In genomic region chr15:64742921-64743320, GRCh38 we compare ENCODE assay signal across 28 cellular contexts. TPM values are rescaled to one million over a fixed set of nuclear protein-coding genes. Genes with fewer than 3 reads are reported as not detected.
A peak's percentile ranks its signal among the peaks of the same experiment; 100 is the strongest.
DNase-seq lines count a peak whose midpoint lies in the region; ATAC-seq, FAIRE-seq and TF ChIP-seq lines count a peak whose summit lies in the region.
"Had no signal": no experiment of that assay in that cellular context is flagged by ENCODE, and none has a peak within 500 bp of the region (broad histone marks: within the 10 kb centered on the region; RNA-seq: fewer than 3 reads in every experiment).

No MANE protein-coding gene starts in this region.

- DNase-seq in heart left ventricle (no peak), left cardiac atrium (no peak), H1 (ENCODE audit: low read depth in 1 of 2, low spot score in 2 of 2) (no peak), thyroid gland (no peak), head of caudate nucleus (no peak), NOMO-1 (lab: John Stamatoyannopoulos, UW; ENCODE audit: unreplicated experiment in 2 of 2) (no peak), NOMO-1 treated with dmso at 0.1 percent for 144 hours (lab: John Stamatoyannopoulos, UW; ENCODE audit: unreplicated experiment) (no peak)
- DNase-seq: 8988T; Calu3; CD8-positive, alpha-beta memory T cell; DMS153; GM23248; HCEC 1CT; IMR-90; NCI-H1092 treated with DMSO at 0.1 percent for 48 hours; NCI-H1436 treated with DMSO at 0.1 percent for 48 hours; NCI-H2029; NCI-H345; NCI-H524; NCI-H774; OCI-M1; SHP77 had no signal

- H2BK15ac ChIP-seq in H1 (ENCODE audit: low read length), result no peak overlapping the region

- H2BK12ac ChIP-seq in H1 (ENCODE audit: low read depth, low read length), result no peak overlapping the region

- peak overlapping the region in 8 of 12 donors; percentile 9 to 90 (median 48) for H3K27ac ChIP-seq in heart left ventricle
- H3K27ac ChIP-seq in H1 (ENCODE audit: low read depth, low read length), result 0 out of 2 replicates have a peak overlapping the region, but pooled peaks have one; percentile 40
- H3K27ac ChIP-seq in muscle layer of duodenum (ENCODE audit: low read length), result peak overlapping the region; percentile 14
- peak overlapping the region; percentile 65 to 77 (median 70) for H3K27ac ChIP-seq in thyroid gland
- H3K27ac ChIP-seq: C4-2B, GM23248, KMS-11 had no signal

- no peak overlapping the region for H3K4ac ChIP-seq in H1 (replicated peaks; ENCODE audit: insufficient read length, low read depth, low read length)

- no peaks in the 10 kb centered on the region for H3K9me3 ChIP-seq in heart left ventricle
- H3K9me3 ChIP-seq in H1 (ENCODE audit: insufficient read depth in 2 of 2, low read depth in 1 of 2, low read length in 1 of 2), result no peaks in the 10 kb centered on the region
- no peaks in the 10 kb centered on the region for H3K9me3 ChIP-seq in muscle layer of duodenum (ENCODE audit: control insufficient read depth in 1 of 2, low read length in 2 of 2)
- H3K9me3 ChIP-seq in thyroid gland, result no peaks in the 10 kb centered on the region

- CTCF ChIA-PET in H1 (lab: Charles Lee; ENCODE audit: partially characterized antibody), result interaction anchor here (0.8 to 46.3 kb wide), 12 partner anchors 10 to 561 kb away, joined by 3 to 883 read pairs (median 3); no protein-coding TSS in a partner anchor

- POLR2A ChIA-PET in H1 (lab: Charles Lee; ENCODE audit: partially characterized antibody), result interaction anchor here (0.6 to 59.2 kb wide), 16 partner anchors 11 to 98 kb away, joined by 3 to 1192 read pairs (median 4); partner anchors contain the start of gene PIF1

- H3K79me1 ChIP-seq in H1 (ENCODE audit: low read depth, low read length), result peaks cover 16% of the 10 kb centered on the region

- FAIRE-seq in H1 (lab: Jason Lieb, UNC), result no peak
- FAIRE-seq: GM12891, HTR-8/SVneo, RCC 7860 had no signal

- H4K8ac ChIP-seq in H1 (ENCODE audit: extremely low read depth, insufficient read depth, low read length), result no peak overlapping the region

- no peak overlapping the region for H3K56ac ChIP-seq in H1 (replicated peaks; ENCODE audit: insufficient read length, low read depth, low read length)

- ATAC-seq in heart left ventricle, result no peak
- ATAC-seq in left cardiac atrium, result no peak

- H3K9ac ChIP-seq in H1 (replicated peaks in 1 of 4; ENCODE audit: extremely low read depth in 1 of 4, low read depth in 3 of 4, low read length in 3 of 4), result no peak overlapping the region
- H3K9ac ChIP-seq: GM23248, KMS-11 had no signal

- intact Hi-C loops in heart left ventricle (cut with DNase I) (no loop called here), left cardiac atrium (cut with DNase I) (no loop called here), thyroid gland (cut with DNase I) (no loop called here), head of caudate nucleus (cut with DNase I) (no loop called here)

- TF ChIP-seq POLR2A in heart left ventricle (IDR thresholded peaks at IDR 0.05) (no peak), H1 (IDR thresholded peaks at IDR 0.05; ENCODE audit: control extremely low read depth in 1 of 2, low read depth in 2 of 2, low read length in 2 of 2) (no peak), thyroid gland (IDR thresholded peaks at IDR 0.05) (no peak)

- no peak overlapping the region for H4K5ac ChIP-seq in H1 (ENCODE audit: insufficient read length, low read depth, low read length)

- no peak overlapping the region for H4K91ac ChIP-seq in H1 (replicated peaks; ENCODE audit: insufficient read length, low read length)

- H4K20me1 ChIP-seq in H1 (replicated peaks in 1 of 2; ENCODE audit: control insufficient read depth in 1 of 2, insufficient read depth in 2 of 2, low read length in 2 of 2), result peaks cover 15 to 18% of the 10 kb centered on the region in 2 experiments

- peaks cover 0 to 54% of the 10 kb centered on the region in 2 experiments; a peak in 2 of 4 replicates for H3K79me2 ChIP-seq in H1 (ENCODE audit: control insufficient read depth in 1 of 2, insufficient read depth in 2 of 2, low read length in 2 of 2)

- TF ChIP-seq RAD21 in H1 (IDR thresholded peaks at IDR 0.05 in 1 of 2, conservative IDR thresholded peaks at IDR 0.05 in 1 of 2; ENCODE audit: low read depth in 2 of 2, low read length in 2 of 2), result no peak

- H3K36me3 ChIP-seq in heart left ventricle, result peaks cover 0 to 20% (median under 1%) of the 10 kb centered on the region in 9 donors
- peaks cover 4 to 68% (median 31%) of the 10 kb centered on the region in 4 experiments; a peak in 7 of 8 replicates for H3K36me3 ChIP-seq in H1 (ENCODE audit: control insufficient read depth in 2 of 4, insufficient read depth in 4 of 4, low read length in 3 of 4)
- H3K36me3 ChIP-seq in muscle layer of duodenum (ENCODE audit: control insufficient read depth in 1 of 2, insufficient read depth in 2 of 2, low read length in 2 of 2), result no peaks in the 10 kb centered on the region
- H3K36me3 ChIP-seq in thyroid gland, result no peaks in the 10 kb centered on the region

- H3K27me3 ChIP-seq in heart left ventricle (no peaks in the 10 kb centered on the region), H1 (replicated peaks in 1 of 4; ENCODE audit: control insufficient read depth in 3 of 4, extremely low read depth in 1 of 4, insufficient read depth in 3 of 4, low read length in 3 of 4) (no peaks in the 10 kb centered on the region), muscle layer of duodenum (ENCODE audit: low read depth, low read length) (no peaks in the 10 kb centered on the region), thyroid gland (no peaks in the 10 kb centered on the region)

- no peak overlapping the region for H3K23ac ChIP-seq in H1 (ENCODE audit: insufficient read length)

- H3K4me3 ChIP-seq in heart left ventricle (no peak overlapping the region), H1 (ENCODE audit: extremely low read depth in 1 of 4, insufficient read depth in 2 of 4, low read depth in 3 of 4, low read length in 4 of 4) (no peak overlapping the region), muscle layer of duodenum (ENCODE audit: low read depth in 1 of 2, low read length in 2 of 2) (no peak overlapping the region), thyroid gland (replicated peaks in 1 of 3) (no peak overlapping the region)
- H3K4me3 ChIP-seq: GM23248 had no signal

- no peak overlapping the region for H2AFZ ChIP-seq in H1 (ENCODE audit: low read length)
- H2AFZ ChIP-seq: GM23248 had no signal

- H2BK5ac ChIP-seq in H1 (ENCODE audit: low read depth, low read length), result no peak overlapping the region; the same call in 1 of the 2 replicates

- no peak overlapping the region for H3K14ac ChIP-seq in H1 (ENCODE audit: insufficient read length)

- no peak for TF ChIP-seq EP300 in H1 (IDR thresholded peaks at IDR 0.05; ENCODE audit: borderline replicate concordance in 1 of 2, low read depth in 2 of 2, low read length in 2 of 2)

- no peak for TF ChIP-seq CTCF in heart left ventricle (IDR thresholded peaks at IDR 0.05)
- no peak for TF ChIP-seq CTCF in H1 (IDR thresholded peaks at IDR 0.05; ENCODE audit: control extremely low read depth in 1 of 3, insufficient read depth in 1 of 3, low read depth in 1 of 3, low read length in 3 of 3)
- TF ChIP-seq CTCF in thyroid gland (IDR thresholded peaks at IDR 0.05), result no peak

- WGBS in heart left ventricle, 4 donors, result 75 to 80% (median 77%) methylated on average over 13 of the region's 13 CpGs
- 95% methylated on average over 13 of the region's 13 CpGs; no CpG with 5 or more reads in 1 of the 2 experiments for WGBS in H1 (ENCODE audit: extremely low coverage in 1 of 2, insufficient coverage in 1 of 2, insufficient read length in 1 of 2, insufficient replicate concordance in 2 of 2, low coverage in 1 of 2, low lambda C conversion rate in 2 of 2, missing lambda C conversion rate in 1 of 2), 2 experiments
- 89 to 93% methylated on average over 13 of the region's 13 CpGs for WGBS in thyroid gland, 2 donors

- H3K4me2 ChIP-seq in H1 (ENCODE audit: insufficient read depth in 1 of 2, low read depth in 2 of 2, low read length in 2 of 2), result no peak overlapping the region
- H3K4me2 ChIP-seq: KMS-11 had no signal

- no peak overlapping the region for H2BK120ac ChIP-seq in H1 (replicated peaks; ENCODE audit: low read depth, low read length)

- no peaks in the 10 kb centered on the region for H3K23me2 ChIP-seq in H1 (ENCODE audit: low read depth, low read length)

- H3K4me1 ChIP-seq in heart left ventricle (peaks cover 0 to 72% (median 38%) of the 10 kb centered on the region in 12 donors), H1 (replicated peaks in 1 of 4; ENCODE audit: control insufficient read depth in 3 of 4, insufficient read depth in 4 of 4, low read length in 3 of 4) (no peaks in the 10 kb centered on the region; a peak in 2 of 7 replicates), muscle layer of duodenum (ENCODE audit: control insufficient read depth in 1 of 2, insufficient read depth in 2 of 2, low read length in 2 of 2) (peaks cover 9 to 57% of the 10 kb centered on the region in 2 donors), thyroid gland (peaks cover 22 to 32% of the 10 kb centered on the region in 2 donors)

- H3K18ac ChIP-seq in H1 (ENCODE audit: extremely low read depth, low read length), result no peak overlapping the region; the same call in 1 of the 2 replicates

- H2AK5ac ChIP-seq in H1 (ENCODE audit: low read depth, low read length), result no peak overlapping the region

- no peak overlapping the region for H2BK20ac ChIP-seq in H1 (ENCODE audit: low read length)

TF ChIP-seq in H1, 55 proteins besides CTCF, POLR2A, EP300 and RAD21:
- TF ChIP-seq MAFK (IDR thresholded peaks at IDR 0.05; ENCODE audit: low read depth, low read length) (no peak), NRF1 (IDR thresholded peaks at IDR 0.05; ENCODE audit: low read depth, low read length) (no peak), ASH2L (IDR thresholded peaks at IDR 0.05; ENCODE audit: low read length) (no peak), CREB1 (IDR thresholded peaks at IDR 0.05) (no peak), KDM1A (IDR thresholded peaks at IDR 0.05; ENCODE audit: borderline replicate concordance, low read length) (no peak), HDAC2 (IDR thresholded peaks at IDR 0.05; ENCODE audit: borderline replicate concordance in 1 of 2, low read depth in 2 of 2, low read length in 2 of 2) (no peak), RNF2 (IDR thresholded peaks at IDR 0.05; ENCODE audit: borderline replicate concordance, low read depth, low read length, missing control alignments, poor library complexity, severe bottlenecking) (no peak)

RNA-seq across cellular contexts. Expression of gene RBPMS2, which starts 32.5 kb away (rescaled TPM):
- total RNA-seq in heart left ventricle (100 to 1,000 TPM in 7 of 9 donors, 10 to 100 TPM in 2; 49.8 to 530 (median 189) TPM), left cardiac atrium (100 to 1,000 TPM; 312 to 403 TPM), thyroid gland (1 to 10 TPM; 2.6 to 3.5 (median 3.1) TPM)
- polyA plus RNA-seq in heart left ventricle (100 to 1,000 TPM; 238 to 408 TPM), H1 (2011; rRNA removed) (55.8 and 104 TPM in 2 replicates)
- 238 and 243 TPM in 2 replicates for total RNA-seq in H1 (2021; fragmentation: NEBNext Ultra II Directional; extraction: Animal tissue kit (Norgen Biotek cat#: 25700))
- polyA plus RNA-seq in H1 (2011; cell fraction: cytosol; rRNA removed), result 31.2 TPM
- 88.9 TPM for polyA plus RNA-seq in H1 (2011; cell fraction: nucleus; rRNA removed)
- polyA plus RNA-seq in H1 (2012, experiment 1 of 2), result 145 to 173 TPM (median 167 TPM) in 4 replicates
- polyA plus RNA-seq in H1 (2012, experiment 2 of 2), result 212 TPM
- 218 TPM for polyA plus RNA-seq in H1 (2013, experiment 1 of 2)
- 220 TPM for polyA plus RNA-seq in H1 (2013, experiment 2 of 2)
- polyA minus RNA-seq in H1 (2011; rRNA and poly(A)+ RNA removed), result 28.4 and 38.8 TPM in 2 replicates
- polyA minus RNA-seq in H1 (2011; cell fraction: cytosol; rRNA and poly(A)+ RNA removed), result 90.8 TPM
- polyA minus RNA-seq in H1 (2011; cell fraction: nucleus; rRNA and poly(A)+ RNA removed), result 44.7 TPM
- total RNA-seq: CD8-positive, alpha-beta memory T cell; GM23248; IMR-90 had no signal
- polyA plus RNA-seq: CD8-positive, alpha-beta memory T cell had no signal

Comparison
In these comparisons a context has a peak if more than half of its experiments do, and no peak if none do; other contexts are left out.
1. H3K27ac ChIP-seq: peak in every context shown above with its lines; median percentile 70 in thyroid gland; 48 in heart left ventricle; 40 in H1; 14 in muscle layer of duodenum.
2. RNA of gene RBPMS2, which starts 32.5 kb away (total RNA-seq): 312 to 403 TPM in left cardiac atrium, 238 to 243 TPM in H1 and 49.8 to 530 TPM in heart left ventricle; 2.6 to 3.5 TPM in thyroid gland; every median in the first group is over 10 times any median in the second.